In genomic region chr5:168413596-168413995, GRCh38 we compare ENCODE assay signal across 28 cellular contexts.
"Had no signal": no experiment of that assay in that cellular context is flagged by ENCODE, and none has a peak within 500 bp of the region (broad histone marks: within the 10 kb centered on the region; RNA-seq: fewer than 3 reads in every experiment).

No MANE protein-coding gene starts in this region.

- H3K36me3 ChIP-seq: left ventricle myocardium inferior, neural progenitor cell, neutrophil, ovary, right atrium auricular region, transverse colon, vagina had no signal

- H3K36me3 Mint-ChIP-seq: naive B cell; natural killer cell; stimulated activated naive B cell treated with anti-CD40 and anti-IgM and Interleukin-4, amounts not matched to agents 10 μg/mL and 1 μg/mL and 100 μg/mL, for 72 hours had no signal

- H3K27me3 Mint-ChIP-seq: naive B cell; progenitor cell of endocrine pancreas; stimulated activated naive B cell treated with anti-CD40 and anti-IgM and Interleukin-4, amounts not matched to agents 10 μg/mL and 1 μg/mL and 100 μg/mL, for 72 hours had no signal

- H3K27ac ChIP-seq: left ventricle myocardium inferior, neural progenitor cell, neutrophil, ovary, right atrium auricular region, right lobe of liver, stomach, testis, thyroid gland, transverse colon, upper lobe of left lung, vagina had no signal

- DNase-seq: islet precursor cell; left ventricle myocardium inferior; mesendoderm; naive B cell; natural killer cell; nephron progenitor cell; occipital lobe; ovary; right lobe of liver; stimulated activated CD4-positive, alpha-beta T cell treated with anti-CD3 and anti-CD28 coated beads, Interleukin-1b, Interleukin-23, amount 100 ng/mL, for 48 hours; stimulated activated CD4-positive, alpha-beta T cell treated with anti-CD3 and anti-CD28 coated beads, Interleukin-2, amount 100 ng/mL, for 48 hours; stimulated activated CD4-positive, alpha-beta T cell treated with anti-CD3 and anti-CD28 coated beads, Interleukin-4, amount 100 ng/mL, for 4 hours; stimulated activated CD8-positive, alpha-beta memory T cell treated with anti-CD3 and anti-CD28 coated beads, Interleukin-4, amount 100 ng/mL, for 48 hours; stimulated activated naive B cell treated with anti-CD40 and anti-IgM and Interleukin-4, amounts not matched to agents 10 μg/mL and 1 μg/mL and 100 μg/mL, for 72 hours; stimulated activated naive CD8-positive, alpha-beta T cell treated with anti-CD3 and anti-CD28 coated beads, Interleukin-15, Interleukin-2, amounts not matched to agents 100 U/mL and 50 U/mL, for 24 hours; stomach; testis; thyroid gland had no signal

- H3K9me3 ChIP-seq: left ventricle myocardium inferior, neutrophil, ovary, right atrium auricular region, right lobe of liver, stomach, testis, thyroid gland, transverse colon, upper lobe of left lung, vagina had no signal

- H3K9ac ChIP-seq: neural progenitor cell had no signal

- H3K27me3 ChIP-seq: neural progenitor cell, neutrophil, ovary, right atrium auricular region, right lobe of liver, stomach, testis, thyroid gland, transverse colon, upper lobe of left lung, vagina had no signal

- H3K4me1 ChIP-seq: neural progenitor cell, right lobe of liver, stomach, testis, transverse colon, vagina had no signal

- ATAC-seq: natural killer cell; stimulated activated naive B cell treated with anti-CD40 and anti-IgM and Interleukin-4, amounts not matched to agents 10 μg/mL and 1 μg/mL and 100 μg/mL, for 72 hours; stimulated activated naive CD8-positive, alpha-beta T cell treated with anti-CD3 and anti-CD28 coated beads, Interleukin-15, Interleukin-2, amounts not matched to agents 100 U/mL and 50 U/mL, for 24 hours had no signal

- H3K4me1 Mint-ChIP-seq: naive B cell; neural progenitor cell; stimulated activated naive B cell treated with anti-CD40 and anti-IgM and Interleukin-4, amounts not matched to agents 10 μg/mL and 1 μg/mL and 100 μg/mL, for 72 hours had no signal

- H2AFZ ChIP-seq: neural progenitor cell had no signal

- H3K9me3 Mint-ChIP-seq: mesothelial cell of epicardium; naive B cell; natural killer cell; nephron progenitor cell; neural progenitor cell; stimulated activated naive B cell treated with anti-CD40 and anti-IgM and Interleukin-4, amounts not matched to agents 10 μg/mL and 1 μg/mL and 100 μg/mL, for 72 hours had no signal

- H3K4me3 ChIP-seq: left ventricle myocardium inferior, lung, neural progenitor cell, ovary, right atrium auricular region, right lobe of liver, smooth muscle cell, stomach, testis, thyroid gland, transverse colon, upper lobe of left lung, vagina had no signal

- H3K27ac Mint-ChIP-seq: mesothelial cell of epicardium; natural killer cell; nephron progenitor cell; neural progenitor cell; progenitor cell of endocrine pancreas; stimulated activated naive B cell treated with anti-CD40 and anti-IgM and Interleukin-4, amounts not matched to agents 10 μg/mL and 1 μg/mL and 100 μg/mL, for 72 hours had no signal

- H3K4me2 ChIP-seq: neural progenitor cell, smooth muscle cell had no signal

- H3K4me3 Mint-ChIP-seq: mesothelial cell of epicardium; natural killer cell; nephron progenitor cell; neural progenitor cell; stimulated activated naive B cell treated with anti-CD40 and anti-IgM and Interleukin-4, amounts not matched to agents 10 μg/mL and 1 μg/mL and 100 μg/mL, for 72 hours had no signal
